Comparison of ENCODE assay signal across 8 cellular contexts in the genomic region with DNA sequence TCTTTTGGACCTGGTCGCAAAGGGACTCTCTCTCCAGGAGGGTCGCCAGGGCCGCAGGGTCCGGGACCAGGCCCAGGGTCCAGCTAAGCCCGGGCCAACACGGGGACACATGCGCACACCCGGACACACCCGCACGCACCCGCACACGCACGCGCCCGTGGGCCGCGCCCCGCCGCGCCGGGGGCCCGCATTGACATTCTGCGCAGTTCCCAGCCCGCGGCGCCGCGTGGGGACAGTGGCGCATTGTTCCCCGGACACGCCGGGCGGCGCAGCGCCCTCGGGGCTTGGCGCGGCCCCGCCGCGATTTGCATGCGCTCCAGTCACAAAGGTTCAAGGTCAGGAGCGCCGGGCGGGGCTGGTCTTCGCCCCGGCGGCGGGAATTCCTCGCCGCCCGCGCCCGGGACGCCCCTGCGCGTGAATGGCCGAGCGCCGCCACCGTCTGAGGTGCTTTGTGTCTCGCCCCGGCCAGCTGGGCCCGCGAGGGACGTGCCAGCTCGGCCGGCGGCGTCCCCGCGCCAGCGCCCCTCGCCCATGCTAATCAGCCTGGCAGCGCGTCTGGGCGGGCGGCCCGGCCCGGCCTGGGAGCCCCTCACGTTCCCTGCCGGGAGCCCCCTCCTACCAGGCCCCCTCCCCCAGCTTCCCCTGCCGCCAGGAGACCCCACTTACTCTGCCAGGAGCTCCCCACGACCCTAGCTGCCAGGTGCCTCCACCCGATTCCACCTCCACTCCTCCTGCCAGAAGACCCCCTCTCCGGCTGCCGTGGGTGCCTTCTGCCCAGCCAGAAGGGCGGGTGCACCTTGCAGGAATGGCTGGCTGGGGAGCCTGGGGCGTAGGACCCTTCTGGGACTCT. TPM values are rescaled to one million over a fixed set of nuclear protein-coding genes. Genes with fewer than 3 reads are reported as not detected.
DNase-seq lines count a peak whose midpoint lies in the region; ATAC-seq, FAIRE-seq and TF ChIP-seq lines count a peak whose summit lies in the region.

No MANE protein-coding gene starts in this region.

- H3K4me1 Mint-ChIP-seq in CD14-positive monocyte (peaks cover 24% of the 10 kb centered on the region), WTC11 (peaks cover 31% of the 10 kb centered on the region)

- H3K36me3 ChIP-seq in pancreas, result no peaks in the 10 kb centered on the region

- H3K27ac Mint-ChIP-seq in CD14-positive monocyte, result peak overlapping the region in 1 of 7 donors; percentile 85
- H3K27ac Mint-ChIP-seq in WTC11, result no peak overlapping the region

- H3K36me3 Mint-ChIP-seq in CD14-positive monocyte, result peaks cover 0 to 2% of the 10 kb centered on the region in 2 donors
- no peaks in the 10 kb centered on the region for H3K36me3 Mint-ChIP-seq in WTC11

- 7% methylated on average over 73 to 89 of the region's 89 CpGs for WGBS in pancreas, 2 donors

- no peaks in the 10 kb centered on the region for H3K9me3 ChIP-seq in pancreas

- H3K27me3 ChIP-seq in pancreas, result no peaks in the 10 kb centered on the region

- H3K4me1 ChIP-seq in pancreas, result peaks cover 0 to 10% (median 8%) of the 10 kb centered on the region in 3 donors

- H3K4me3 Mint-ChIP-seq in CD14-positive monocyte (peak overlapping the region; percentile 71 to 91), WTC11 (peak overlapping the region; percentile 76)

- H3K4me3 ChIP-seq in pancreas, result peak overlapping the region; percentile 16 to 52 (median 40)

- POLR2A ChIA-PET in WTC11 (lab: Charles Lee), result interaction anchor here (1.9 kb wide), 1 partner anchor 9 kb away, joined by 6 read pairs; no protein-coding TSS in a partner anchor

- peak overlapping the region; percentile 78 to 84 (median 80) for H3K27ac ChIP-seq in pancreas

- peaks cover 0 to 4% (median 0%) of the 10 kb centered on the region in 7 donors for H3K9me3 Mint-ChIP-seq in CD14-positive monocyte
- H3K9me3 Mint-ChIP-seq in WTC11, result no peaks in the 10 kb centered on the region

- peaks cover 17 to 30% (median 22%) of the 10 kb centered on the region in 3 donors for H3K27me3 Mint-ChIP-seq in CD14-positive monocyte (ENCODE audit: low read depth in 3 of 3)
- peaks cover 47% of the 10 kb centered on the region for H3K27me3 Mint-ChIP-seq in WTC11 (ENCODE audit: low read depth)

- CTCF ChIA-PET in WTC11 (lab: Charles Lee), result interaction anchor here (1.1 to 8.7 kb wide), 7 partner anchors 9 to 95 kb away, joined by 4 to 65 read pairs (median 6); no protein-coding TSS in a partner anchor

- DNase-seq in CD14-positive monocyte (ENCODE audit: low spot score), result no peak
- peak; percentile 48 for DNase-seq in WTC11 (ENCODE audit: low spot score)
- peak; percentile 88 for DNase-seq in left ventricle myocardium superior
- peak; percentile 79 to 91 (median 84) for DNase-seq in pancreas
- no peak for DNase-seq in NCI-H1436 (lab: John Stamatoyannopoulos, UW)
- DNase-seq in SIG-M5 (lab: John Stamatoyannopoulos, UW), result no peak
- DNase-seq in DMS79 treated with DMSO at 0.1 percent for 48 hours (lab: John Stamatoyannopoulos, UW), result no peak

- intact Hi-C loops in CD14-positive monocyte (cut with micrococcal nuclease) (no loop called here), left ventricle myocardium superior (cut with micrococcal nuclease) (no loop called here), pancreas (cut with DNase I) (no loop called here)

- no peak for FAIRE-seq in pancreas (lab: Jason Lieb, UNC)

- TF ChIP-seq CTCF in CD14-positive monocyte (IDR thresholded peaks at IDR 0.05) (peak; percentile 29), WTC11 (IDR thresholded peaks at IDR 0.05) (no peak), pancreas (IDR thresholded peaks at IDR 0.05) (peak in 1 of 4 donors; percentile 16)

- ATAC-seq in WTC11 (peak; percentile 11), left ventricle myocardium superior (peak; percentile 87), pancreas (peak; percentile 85 to 93 (median 91)), HG02642 (IDR thresholded peaks at IDR 0.05; ENCODE audit: poor library complexity, unreplicated experiment) (no peak)

TF ChIP-seq in WTC11, 78 proteins besides CTCF, POLR2A, EP300 and RAD21:
- TF ChIP-seq KAT7 (CRISPR knock-in tag; IDR thresholded peaks at IDR 0.05; ENCODE audit: borderline replicate concordance) (no peak), ESRRA (CRISPR knock-in tag; IDR thresholded peaks at IDR 0.05; ENCODE audit: borderline replicate concordance) (peak; percentile 59; the same call in 1 of the 2 replicates), FOXJ3 (CRISPR knock-in tag; IDR thresholded peaks at IDR 0.05; ENCODE audit: borderline replicate concordance) (no peak), ATF1 (CRISPR knock-in tag; IDR thresholded peaks at IDR 0.05) (no peak), ETV6 (CRISPR knock-in tag; IDR thresholded peaks at IDR 0.05) (0 out of 2 replicates have a peak, but pooled peaks have one; percentile 19), FOXK1 (CRISPR knock-in tag; IDR thresholded peaks at IDR 0.05) (0 out of 2 replicates have a peak, but pooled peaks have one; percentile 10), NR2C2 (CRISPR knock-in tag; IDR thresholded peaks at IDR 0.05) (no peak)
- TF ChIP-seq, protein P1, sequence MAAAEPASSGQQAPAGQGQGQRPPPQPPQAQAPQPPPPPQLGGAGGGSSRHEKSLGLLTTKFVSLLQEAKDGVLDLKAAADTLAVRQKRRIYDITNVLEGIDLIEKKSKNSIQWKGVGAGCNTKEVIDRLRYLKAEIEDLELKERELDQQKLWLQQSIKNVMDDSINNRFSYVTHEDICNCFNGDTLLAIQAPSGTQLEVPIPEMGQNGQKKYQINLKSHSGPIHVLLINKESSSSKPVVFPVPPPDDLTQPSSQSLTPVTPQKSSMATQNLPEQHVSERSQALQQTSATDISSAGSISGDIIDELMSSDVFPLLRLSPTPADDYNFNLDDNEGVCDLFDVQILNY (CRISPR knock-in tag; IDR thresholded peaks at IDR 0.05), result peak; percentile 63

RNA-seq across cellular contexts. Expression of a gene that starts 50.5 kb away (rescaled TPM):
- polyA plus RNA-seq in CD14-positive monocyte (not detected), pancreas (under 1 TPM; 0.66 to 0.95 TPM)
- total RNA-seq in WTC11 (2021) (0.18 to 0.33 TPM (median 0.23 TPM) in 3 replicates), left ventricle myocardium superior (not detected), pancreas (1 to 10 TPM in 1 of 6 donors, under 1 TPM in 5; 0.16 to 1.3 (median 0.62) TPM)

Comparison
In these comparisons a context has a peak if more than half of its experiments do, and no peak if none do; other contexts are left out.
1. DNase-seq: peak in WTC11 (single experiment), left ventricle myocardium superior (single experiment) and pancreas (6 of 6); none in CD14-positive monocyte (single experiment), NCI-H1436 (single experiment), SIG-M5 (single experiment) and DMS79 treated with DMSO at 0.1 percent for 48 hours (single experiment).